8 cellular contexts compared by ENCODE assay signal in the genomic region with DNA sequence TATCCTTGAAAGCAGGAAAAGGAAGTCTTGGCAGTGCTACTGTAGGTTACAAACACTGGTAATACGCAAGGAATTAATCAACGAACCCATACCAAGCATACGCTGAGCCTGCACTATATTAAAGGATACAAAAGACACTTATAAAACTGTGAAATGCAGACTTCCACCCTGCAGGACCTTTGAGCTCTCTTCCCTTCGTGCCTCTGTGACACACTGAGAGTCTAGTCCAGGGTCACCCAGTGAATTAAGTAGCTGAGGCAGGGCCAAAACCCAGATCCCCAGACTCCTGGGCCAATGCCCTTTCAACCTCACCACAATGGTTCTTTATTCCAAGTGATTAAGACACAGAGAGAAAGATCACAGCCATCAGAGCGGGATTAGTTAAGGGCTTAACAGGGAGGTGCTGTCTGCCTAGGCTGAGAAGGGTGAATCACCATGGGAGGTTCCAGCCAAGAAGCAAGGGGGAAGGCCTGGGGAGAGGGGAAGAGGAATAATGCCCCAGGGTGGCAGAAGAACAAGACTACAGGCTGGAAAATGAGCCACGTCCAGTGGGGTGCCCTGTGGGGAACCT. TPM values are rescaled to one million over a fixed set of nuclear protein-coding genes. Genes with fewer than 3 reads are reported as not detected.
A peak's percentile ranks its signal among the peaks of the same experiment; 100 is the strongest.
DNase-seq lines count a peak whose midpoint lies in the region; ATAC-seq and TF ChIP-seq lines count a peak whose summit lies in the region.

No MANE protein-coding gene starts in this region.

- CTCF ChIA-PET in activated CD4-positive, alpha-beta T cell treated with anti-CD3 and anti-CD28 coated beads for 36 hours (lab: Charles Lee): interaction anchor here (0.7 kb wide), 1 partner anchor 8 kb away, joined by 3 read pairs; no protein-coding TSS in a partner anchor

- H3K4me3 ChIP-seq in WERI-Rb-1 (ENCODE audit: low read depth, low read length) (no peak overlapping the region), right atrium auricular region (peak overlapping the region in 1 of 2 donors; percentile 12)

- H3K9me3 Mint-ChIP-seq in activated CD4-positive, alpha-beta T cell treated with anti-CD3 and anti-CD28 coated beads for 36 hours (ENCODE audit: low read depth): no peaks in the 10 kb centered on the region
- no peaks in the 10 kb centered on the region for H3K9me3 Mint-ChIP-seq in stimulated activated effector memory CD8-positive, alpha-beta T cell treated with anti-CD3 and anti-CD28 coated beads, Interleukin-12 subunit alpha, Interleukin-12 subunit beta, amount 100 ng/mL, for 72 hours
- H3K9me3 Mint-ChIP-seq in activated T-cell treated with anti-CD3 and anti-CD28 coated beads, Interleukin-2, amount 50 U/mL, for 4 hours: no peaks in the 10 kb centered on the region

- H3K4me1 Mint-ChIP-seq in activated CD4-positive, alpha-beta T cell treated with anti-CD3 and anti-CD28 coated beads for 36 hours: peaks cover 57% of the 10 kb centered on the region
- peaks cover 88% of the 10 kb centered on the region for H3K4me1 Mint-ChIP-seq in stimulated activated effector memory CD8-positive, alpha-beta T cell treated with anti-CD3 and anti-CD28 coated beads, Interleukin-12 subunit alpha, Interleukin-12 subunit beta, amount 100 ng/mL, for 72 hours
- peaks cover 79% of the 10 kb centered on the region for H3K4me1 Mint-ChIP-seq in activated T-cell treated with anti-CD3 and anti-CD28 coated beads, Interleukin-2, amount 50 U/mL, for 4 hours (ENCODE audit: low read depth)

- POLR2A ChIA-PET in activated CD4-positive, alpha-beta T cell treated with anti-CD3 and anti-CD28 coated beads for 36 hours (lab: Charles Lee): interaction anchor here (0.5 kb wide), 1 partner anchor 28 kb away, joined by 3 read pairs; no protein-coding TSS in a partner anchor

- H3K9me3 ChIP-seq in WERI-Rb-1 (ENCODE audit: severe bottlenecking) (no peaks in the 10 kb centered on the region), right atrium auricular region (no peaks in the 10 kb centered on the region)

- H3K27ac Mint-ChIP-seq in activated CD4-positive, alpha-beta T cell treated with anti-CD3 and anti-CD28 coated beads for 36 hours: no peak overlapping the region
- H3K27ac Mint-ChIP-seq in stimulated activated effector memory CD8-positive, alpha-beta T cell treated with anti-CD3 and anti-CD28 coated beads, Interleukin-12 subunit alpha, Interleukin-12 subunit beta, amount 100 ng/mL, for 72 hours: peak overlapping the region; percentile 69

- intact Hi-C loops in activated CD4-positive, alpha-beta T cell treated with anti-CD3 and anti-CD28 coated beads for 36 hours (cut with DNase I, micrococcal nuclease): loop anchor here in 1 of 2 experiments (10.0 kb wide), 1 partner anchor 414 kb away; no protein-coding TSS in a partner anchor

- peak; percentile 25 for DNase-seq in activated CD4-positive, alpha-beta T cell treated with anti-CD3 and anti-CD28 coated beads for 36 hours
- DNase-seq in activated CD4-positive, alpha-beta T cell treated with anti-CD3 and anti-CD28 coated beads for 4 hours: no peak
- DNase-seq in WERI-Rb-1 (peak; percentile 85), right atrium auricular region (ENCODE audit: low spot score) (peak; percentile 74), KG1 (lab: John Stamatoyannopoulos, UW) (no peak)
- DNase-seq in stimulated activated effector memory CD8-positive, alpha-beta T cell treated with anti-CD3 and anti-CD28 coated beads, Interleukin-12 subunit alpha, Interleukin-12 subunit beta, amount 100 ng/mL, for 72 hours (ENCODE audit: low spot score in 2 of 2): no peak
- no peak for DNase-seq in activated T-cell treated with anti-CD3 and anti-CD28 coated beads, Interleukin-2, amount 50 U/mL, for 4 hours
- no peak for DNase-seq in activated CD4-positive, alpha-beta T cell treated with anti-CD3 and anti-CD28 coated beads, Interleukin-2, amount 50 U/mL, for 48 hours

- H3K27ac ChIP-seq in WERI-Rb-1 (peak overlapping the region; percentile 40), right atrium auricular region (peak overlapping the region; percentile 50 to 97)

- peaks cover 10% of the 10 kb centered on the region for H3K36me3 Mint-ChIP-seq in activated CD4-positive, alpha-beta T cell treated with anti-CD3 and anti-CD28 coated beads for 36 hours (ENCODE audit: low read depth)
- peaks cover 72% of the 10 kb centered on the region for H3K36me3 Mint-ChIP-seq in stimulated activated effector memory CD8-positive, alpha-beta T cell treated with anti-CD3 and anti-CD28 coated beads, Interleukin-12 subunit alpha, Interleukin-12 subunit beta, amount 100 ng/mL, for 72 hours
- H3K36me3 Mint-ChIP-seq in activated T-cell treated with anti-CD3 and anti-CD28 coated beads, Interleukin-2, amount 50 U/mL, for 4 hours (ENCODE audit: insufficient read depth): peaks cover 20% of the 10 kb centered on the region

- H3K4me1 ChIP-seq in right atrium auricular region: peaks cover 0 to 79% of the 10 kb centered on the region in 2 donors

- H3K27me3 ChIP-seq in WERI-Rb-1 (ENCODE audit: insufficient read depth, low read depth, severe bottlenecking) (no peaks in the 10 kb centered on the region), right atrium auricular region (no peaks in the 10 kb centered on the region)

- no peaks in the 10 kb centered on the region for H3K27me3 Mint-ChIP-seq in activated CD4-positive, alpha-beta T cell treated with anti-CD3 and anti-CD28 coated beads for 36 hours
- no peaks in the 10 kb centered on the region for H3K27me3 Mint-ChIP-seq in activated T-cell treated with anti-CD3 and anti-CD28 coated beads, Interleukin-2, amount 50 U/mL, for 4 hours (ENCODE audit: low read depth)

- H3K36me3 ChIP-seq in WERI-Rb-1: no peaks in the 10 kb centered on the region
- H3K36me3 ChIP-seq in right atrium auricular region: no peaks in the 10 kb centered on the region

- ATAC-seq in activated CD4-positive, alpha-beta T cell treated with anti-CD3 and anti-CD28 coated beads for 36 hours: no peak
- ATAC-seq in stimulated activated effector memory CD8-positive, alpha-beta T cell treated with anti-CD3 and anti-CD28 coated beads, Interleukin-12 subunit alpha, Interleukin-12 subunit beta, amount 100 ng/mL, for 72 hours: no peak
- no peak for ATAC-seq in activated T-cell treated with anti-CD3 and anti-CD28 coated beads, Interleukin-2, amount 50 U/mL, for 4 hours

- TF ChIP-seq CTCF in WERI-Rb-1 (IDR thresholded peaks at IDR 0.05; ENCODE audit: low read depth, low read length) (0 out of 2 replicates have a peak, but pooled peaks have one; percentile 9), right atrium auricular region (IDR thresholded peaks at IDR 0.05) (no peak)

- H3K4me3 Mint-ChIP-seq in activated CD4-positive, alpha-beta T cell treated with anti-CD3 and anti-CD28 coated beads for 36 hours: no peak overlapping the region
- H3K4me3 Mint-ChIP-seq in stimulated activated effector memory CD8-positive, alpha-beta T cell treated with anti-CD3 and anti-CD28 coated beads, Interleukin-12 subunit alpha, Interleukin-12 subunit beta, amount 100 ng/mL, for 72 hours: peak overlapping the region; percentile 42
- H3K4me3 Mint-ChIP-seq in activated T-cell treated with anti-CD3 and anti-CD28 coated beads, Interleukin-2, amount 50 U/mL, for 4 hours: no peak overlapping the region

RNA-seq across cellular contexts. Expression of gene ANXA2, which starts 6.8 kb away (rescaled TPM):
- 10 to 100 TPM; 65.9 to 80.2 TPM for total RNA-seq in activated CD4-positive, alpha-beta T cell treated with anti-CD3 and anti-CD28 coated beads for 36 hours
- total RNA-seq in right atrium auricular region: 100 to 1,000 TPM; 214 to 388 TPM
- total RNA-seq in activated T-cell treated with anti-CD3 and anti-CD28 coated beads, Interleukin-2, amount 50 U/mL, for 4 hours: 100 to 1,000 TPM in 1 of 3 donors, 10 to 100 TPM in 2; 60.6 to 104 (median 75.1) TPM

Comparison
In these comparisons a context has a peak if more than half of its experiments do, and no peak if none do; other contexts are left out.
1. DNase-seq: peak in activated CD4-positive, alpha-beta T cell treated with anti-CD3 and anti-CD28 coated beads for 36 hours (single experiment), WERI-Rb-1 (single experiment) and right atrium auricular region (single experiment); none in activated CD4-positive, alpha-beta T cell treated with anti-CD3 and anti-CD28 coated beads for 4 hours (0 of 2), stimulated activated effector memory CD8-positive, alpha-beta T cell treated with anti-CD3 and anti-CD28 coated beads, Interleukin-12 subunit alpha, Interleukin-12 subunit beta, amount 100 ng/mL, for 72 hours (0 of 2), KG1 (single experiment), activated T-cell treated with anti-CD3 and anti-CD28 coated beads, Interleukin-2, amount 50 U/mL, for 4 hours (single experiment) and activated CD4-positive, alpha-beta T cell treated with anti-CD3 and anti-CD28 coated beads, Interleukin-2, amount 50 U/mL, for 48 hours (0 of 2).